ENCODE assay signal across 9 cellular contexts in genomic region chr11:17991799-17992433, GRCh38. TPM values are rescaled to one million over a fixed set of nuclear protein-coding genes. Genes with fewer than 3 reads are reported as not detected.
DNase-seq lines count a peak whose midpoint lies in the region; ATAC-seq, FAIRE-seq and TF ChIP-seq lines count a peak whose summit lies in the region.
"Had no signal": no experiment of that assay in that cellular context is flagged by ENCODE, and none has a peak within 500 bp of the region (broad histone marks: within the 10 kb centered on the region; RNA-seq: fewer than 3 reads in every experiment).

No MANE protein-coding gene starts in this region.

- peaks cover 31 to 67% of the 10 kb centered on the region in 2 donors for H3K36me3 Mint-ChIP-seq in CD4-positive, alpha-beta memory T cell
- H3K36me3 Mint-ChIP-seq in activated CD8-positive, alpha-beta T cell treated with anti-CD3 and anti-CD28 coated beads for 36 hours (ENCODE audit: low read depth): peaks cover 27% of the 10 kb centered on the region

- intact Hi-C loops in CD4-positive, alpha-beta memory T cell (cut with micrococcal nuclease): loop anchor here (1.0 to 2.0 kb wide), 2 partner anchors 114 to 773 kb away; partner anchors contain the start of gene SAAL1
- intact Hi-C loops in activated CD8-positive, alpha-beta T cell treated with anti-CD3 and anti-CD28 coated beads for 36 hours (cut with micrococcal nuclease): no loop called here
- intact Hi-C loops in pancreas (cut with DNase I): loop anchor here in 1 of 3 donors (10.0 kb wide), 1 partner anchor 113 kb away; the partner anchor contains the start of gene SAAL1

- FAIRE-seq in pancreas (lab: Jason Lieb, UNC): peak; percentile 92

- POLR2A ChIA-PET in CD4-positive, alpha-beta memory T cell (lab: Charles Lee; ENCODE audit: partially characterized antibody): no interaction called here
- POLR2A ChIA-PET in activated CD8-positive, alpha-beta T cell treated with anti-CD3 and anti-CD28 coated beads for 36 hours (lab: Charles Lee): no interaction called here

- H3K4me3 ChIP-seq in CD4-positive, alpha-beta memory T cell (ENCODE audit: low read length in 2 of 2): no peak overlapping the region
- H3K4me3 ChIP-seq in fibroblast of the aortic adventitia (ENCODE audit: low read depth, low read length) (no peak overlapping the region), pancreas (no peak overlapping the region)

- H3K27ac ChIP-seq in CD4-positive, alpha-beta memory T cell (ENCODE audit: low read depth, low read length): no peak overlapping the region
- no peak overlapping the region for H3K27ac ChIP-seq in pancreas

- no peaks in the 10 kb centered on the region for H3K9me3 Mint-ChIP-seq in CD4-positive, alpha-beta memory T cell
- no peaks in the 10 kb centered on the region for H3K9me3 Mint-ChIP-seq in activated CD8-positive, alpha-beta T cell treated with anti-CD3 and anti-CD28 coated beads for 36 hours
- H3K9me3 Mint-ChIP-seq: T-helper 1 cell treated with Interleukin-12 subunit alpha and Interleukin-12 subunit beta and Interleukin-4 antibody, amounts not matched to agents 30 μg/mL and 1 μg/mL, for 36 hours had no signal

- peaks cover 0 to 2% (median under 1%) of the 10 kb centered on the region in 4 donors for H3K4me1 Mint-ChIP-seq in CD4-positive, alpha-beta memory T cell
- H3K4me1 Mint-ChIP-seq in activated CD8-positive, alpha-beta T cell treated with anti-CD3 and anti-CD28 coated beads for 36 hours (ENCODE audit: low read depth): peaks cover 2% of the 10 kb centered on the region

- H3K9me3 ChIP-seq in CD4-positive, alpha-beta memory T cell (ENCODE audit: control insufficient read depth in 1 of 2, low read length in 2 of 2): no peaks in the 10 kb centered on the region
- H3K9me3 ChIP-seq in pancreas: no peaks in the 10 kb centered on the region

- 46 to 47% methylated on average over 4 of the region's 4 CpGs for WGBS in pancreas, 2 donors

- H3K36me3 ChIP-seq in CD4-positive, alpha-beta memory T cell (ENCODE audit: insufficient read depth, low read length): peaks cover 30% of the 10 kb centered on the region
- H3K36me3 ChIP-seq in pancreas: peaks cover 0 to 16% (median 3%) of the 10 kb centered on the region in 3 donors

- peak overlapping the region in 2 of 7 donors; percentile 60 to 65 for H3K27ac Mint-ChIP-seq in CD4-positive, alpha-beta memory T cell
- no peak overlapping the region for H3K27ac Mint-ChIP-seq in activated CD8-positive, alpha-beta T cell treated with anti-CD3 and anti-CD28 coated beads for 36 hours
- H3K27ac Mint-ChIP-seq: T-helper 1 cell treated with Interleukin-12 subunit alpha and Interleukin-12 subunit beta and Interleukin-4 antibody, amounts not matched to agents 30 μg/mL and 1 μg/mL, for 36 hours had no signal

- CTCF ChIA-PET in CD4-positive, alpha-beta memory T cell (lab: Charles Lee; ENCODE audit: partially characterized antibody): interaction anchor here (0.6 to 6.2 kb wide), 18 partner anchors 8 to 250 kb away, joined by 3 to 56 read pairs (median 4); partner anchors contain the start of gene SAAL1
- CTCF ChIA-PET in activated CD8-positive, alpha-beta T cell treated with anti-CD3 and anti-CD28 coated beads for 36 hours (lab: Charles Lee): interaction anchor here (0.6 to 6.3 kb wide), 18 partner anchors 10 to 738 kb away, joined by 3 to 31 read pairs (median 4); partner anchors contain the start of gene SAAL1

- ATAC-seq in GM18868 (IDR thresholded peaks at IDR 0.05; ENCODE audit: unreplicated experiment): peak; percentile 91
- peak; percentile 72 for ATAC-seq in HG03095 (IDR thresholded peaks at IDR 0.05; ENCODE audit: unreplicated experiment)
- ATAC-seq in activated CD8-positive, alpha-beta T cell treated with anti-CD3 and anti-CD28 coated beads for 36 hours: peak; percentile 83
- peak; percentile 63 to 92 (median 87) for ATAC-seq in pancreas
- no peak for ATAC-seq in GM18520 (IDR thresholded peaks at IDR 0.05; ENCODE audit: unreplicated experiment)

- H3K27me3 Mint-ChIP-seq in CD4-positive, alpha-beta memory T cell: no peaks in the 10 kb centered on the region
- H3K27me3 Mint-ChIP-seq in activated CD8-positive, alpha-beta T cell treated with anti-CD3 and anti-CD28 coated beads for 36 hours: no peaks in the 10 kb centered on the region

- DNase-seq in CD4-positive, alpha-beta memory T cell: peak; percentile 43 to 55 (median 47)
- DNase-seq in NCI-H460 (ENCODE audit: extremely low read depth, low read depth) (peak; percentile 25), fibroblast of the aortic adventitia (ENCODE audit: low read depth) (peak; percentile 72), pancreas (peak in 2 of 6 donors; percentile 18 to 37)
- DNase-seq in activated CD8-positive, alpha-beta T cell treated with anti-CD3 and anti-CD28 coated beads for 36 hours: peak; percentile 54

- no peaks in the 10 kb centered on the region for H3K4me1 ChIP-seq in CD4-positive, alpha-beta memory T cell (ENCODE audit: insufficient read depth, low read length)
- H3K4me1 ChIP-seq in pancreas: no peaks in the 10 kb centered on the region

- H3K4me3 Mint-ChIP-seq in CD4-positive, alpha-beta memory T cell: no peak overlapping the region
- no peak overlapping the region for H3K4me3 Mint-ChIP-seq in activated CD8-positive, alpha-beta T cell treated with anti-CD3 and anti-CD28 coated beads for 36 hours
- H3K4me3 Mint-ChIP-seq: T-helper 1 cell treated with Interleukin-12 subunit alpha and Interleukin-12 subunit beta and Interleukin-4 antibody, amounts not matched to agents 30 μg/mL and 1 μg/mL, for 36 hours had no signal

- no peaks in the 10 kb centered on the region for H3K27me3 ChIP-seq in CD4-positive, alpha-beta memory T cell (ENCODE audit: insufficient read depth, low read length)
- no peaks in the 10 kb centered on the region for H3K27me3 ChIP-seq in pancreas

- peak; percentile 86 for TF ChIP-seq CTCF in activated CD8-positive, alpha-beta T cell treated with anti-CD3 and anti-CD28 coated beads for 36 hours (IDR thresholded peaks at IDR 0.05)
- TF ChIP-seq CTCF in fibroblast of the aortic adventitia (IDR thresholded peaks at IDR 0.05; ENCODE audit: insufficient read depth, low read length) (peak; percentile 92), pancreas (IDR thresholded peaks at IDR 0.05) (peak; percentile 33 to 56 (median 52))

RNA-seq across cellular contexts. Expression of gene SERGEF, which starts 20.9 kb away (rescaled TPM):
- total RNA-seq in CD4-positive, alpha-beta memory T cell: 10 to 100 TPM; 46.2 to 54.1 TPM
- 10 to 100 TPM; 73.3 to 82.7 TPM for polyA plus RNA-seq in CD4-positive, alpha-beta memory T cell
- total RNA-seq in NCI-H460 (2014; rRNA removed; shearing (Covaris generic)): 10.9 and 18.5 TPM in 2 replicates
- 15.2 and 42.9 TPM in 2 replicates for polyA plus RNA-seq in NCI-H460 (2014; cell fraction: nucleus; rRNA removed)
- total RNA-seq in activated CD8-positive, alpha-beta T cell treated with anti-CD3 and anti-CD28 coated beads for 36 hours: 10 to 100 TPM; 56.2 to 64.4 TPM
- total RNA-seq in fibroblast of the aortic adventitia (ENCODE audit: low replicate concordance) (16.9 and 20.7 TPM in 2 replicates), pancreas (10 to 100 TPM; 17.8 to 29.6 (median 24.0) TPM)
- polyA plus RNA-seq in pancreas: 100 to 1,000 TPM in 1 of 2 donors, 10 to 100 TPM in 1; 51.9 to 101 TPM

RNA-seq across cellular contexts. Expression of gene TPH1, which starts 54.2 kb away (rescaled TPM):
- 1 to 10 TPM; 1.0 to 1.3 TPM for total RNA-seq in CD4-positive, alpha-beta memory T cell
- not detected for polyA plus RNA-seq in CD4-positive, alpha-beta memory T cell
- total RNA-seq in NCI-H460 (2014; rRNA removed; shearing (Covaris generic)): 0.02 and 0.03 TPM in 2 replicates
- polyA plus RNA-seq in NCI-H460 (2014; cell fraction: nucleus; rRNA removed): 0.14 and 0.44 TPM in 2 replicates
- under 1 TPM; 0.18 to 0.23 TPM for total RNA-seq in activated CD8-positive, alpha-beta T cell treated with anti-CD3 and anti-CD28 coated beads for 36 hours
- total RNA-seq in fibroblast of the aortic adventitia (ENCODE audit: low replicate concordance) (0.18 and 1.2 TPM in 2 replicates), pancreas (under 1 TPM; 0.03 to 0.35 (median 0.14) TPM)
- polyA plus RNA-seq in pancreas: under 1 TPM; 0.23 to 0.47 TPM
